ENCODE assay signal across 1 cellular context in the genomic region with DNA sequence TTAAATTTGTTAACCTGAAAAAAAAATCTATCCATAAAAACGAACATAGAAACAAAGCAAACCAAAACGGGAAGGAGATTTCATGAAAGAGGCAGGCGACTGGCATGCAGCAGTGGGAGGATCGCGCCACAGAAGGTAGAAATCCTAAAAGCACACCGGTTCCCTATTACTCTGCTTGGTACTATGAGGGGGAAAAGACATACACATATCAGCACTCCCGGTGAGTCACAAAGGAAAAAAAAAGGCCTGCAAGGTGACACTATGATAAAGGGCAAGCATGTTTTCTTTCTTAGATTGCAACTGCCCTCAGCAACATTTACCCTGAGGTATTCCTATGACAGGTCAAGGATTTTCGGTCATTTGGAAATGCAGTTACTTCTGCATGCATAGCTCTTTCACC.
TF ChIP-seq lines count a peak whose summit lies in the region.

No MANE protein-coding gene starts in this region.

TF ChIP-seq in K562, 482 proteins besides CTCF, POLR2A, EP300 and RAD21 (continued from another document):
- TF ChIP-seq ZNF830 (CRISPR knock-in tag; IDR thresholded peaks at IDR 0.05) (no peak), GABPB2 (CRISPR knock-in tag; conservative IDR thresholded peaks at IDR 0.05) (no peak), BRCA1 (IDR thresholded peaks at IDR 0.05) (no peak), BRCA1 (CRISPR knock-in tag; IDR thresholded peaks at IDR 0.05) (no peak), PHF21A (IDR thresholded peaks at IDR 0.05; ENCODE audit: borderline replicate concordance, low read depth) (no peak)
- TF ChIP-seq, protein P1, sequence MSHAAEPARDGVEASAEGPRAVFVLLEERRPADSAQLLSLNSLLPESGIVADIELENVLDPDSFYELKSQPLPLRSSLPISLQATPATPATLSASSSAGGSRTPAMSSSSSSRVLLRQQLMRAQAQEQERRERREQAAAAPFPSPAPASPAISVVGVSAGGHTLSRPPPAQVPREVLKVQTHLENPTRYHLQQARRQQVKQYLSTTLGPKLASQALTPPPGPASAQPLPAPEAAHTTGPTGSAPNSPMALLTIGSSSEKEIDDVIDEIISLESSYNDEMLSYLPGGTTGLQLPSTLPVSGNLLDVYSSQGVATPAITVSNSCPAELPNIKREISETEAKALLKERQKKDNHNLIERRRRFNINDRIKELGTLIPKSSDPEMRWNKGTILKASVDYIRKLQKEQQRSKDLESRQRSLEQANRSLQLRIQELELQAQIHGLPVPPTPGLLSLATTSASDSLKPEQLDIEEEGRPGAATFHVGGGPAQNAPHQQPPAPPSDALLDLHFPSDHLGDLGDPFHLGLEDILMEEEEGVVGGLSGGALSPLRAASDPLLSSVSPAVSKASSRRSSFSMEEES (CRISPR knock-in tag; IDR thresholded peaks at IDR 0.05), result no peak
TF ChIP-seq in K562: peak in this region for 30.
